14 cellular contexts compared by ENCODE assay signal in the genomic region with DNA sequence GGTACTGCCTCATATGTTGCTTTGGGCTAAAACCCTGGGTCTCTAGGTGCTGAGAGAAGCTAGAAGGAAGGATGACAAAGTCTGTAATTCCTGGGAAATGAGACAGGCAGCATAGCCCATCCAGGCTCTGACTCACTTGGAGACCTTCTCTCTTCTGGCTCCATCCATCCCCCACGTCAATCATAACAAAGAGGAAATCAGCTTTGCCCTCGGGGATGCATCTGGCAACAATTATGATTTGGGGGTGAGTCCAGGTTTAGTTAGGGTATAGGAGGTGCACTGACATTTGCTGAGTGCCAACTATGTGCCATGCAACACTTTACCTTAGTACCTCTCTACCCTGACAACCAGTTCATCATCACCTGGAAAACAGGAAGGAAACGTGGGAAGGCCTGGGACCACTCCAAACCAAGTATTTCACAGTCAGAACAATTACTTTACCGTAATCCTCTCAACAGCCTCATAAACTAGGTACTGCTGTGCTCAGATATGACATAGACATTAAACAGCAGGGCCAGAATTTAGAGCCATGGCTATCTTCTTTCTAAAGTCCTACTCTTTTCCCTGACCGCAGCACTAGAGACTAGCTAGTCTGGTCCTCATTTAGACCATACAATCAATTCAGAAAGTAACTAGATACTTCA. TPM values are rescaled to one million over a fixed set of nuclear protein-coding genes. Genes with fewer than 3 reads are reported as not detected.
DNase-seq lines count a peak whose midpoint lies in the region; ATAC-seq and TF ChIP-seq lines count a peak whose summit lies in the region.
"Had no signal": no experiment of that assay in that cellular context is flagged by ENCODE, and none has a peak within 500 bp of the region (broad histone marks: within the 10 kb centered on the region; RNA-seq: fewer than 3 reads in every experiment).

No MANE protein-coding gene starts in this region.

- no peaks in the 10 kb centered on the region for H3K27me3 ChIP-seq in Loucy (ENCODE audit: insufficient read depth, low read length, poor library complexity, severe bottlenecking)
- H3K27me3 ChIP-seq in skeletal muscle satellite cell (ENCODE audit: control insufficient read depth, insufficient read depth, low read length): no peaks in the 10 kb centered on the region
- H3K27me3 ChIP-seq: ovary had no signal

- POLR2A ChIA-PET in activated CD4-positive, alpha-beta memory T cell treated with anti-CD3 and anti-CD28 coated beads, Interleukin-2, amount 10 ng/mL, durations not matched to agents 7 days and 5 days (lab: Charles Lee): interaction anchor here (1.1 to 4.4 kb wide), 5 partner anchors 9 to 40 kb away, joined by 3 to 70 read pairs (median 64); a partner anchor contains a TSS
- POLR2A ChIA-PET in activated CD4-positive, alpha-beta memory T cell treated with anti-CD3 and anti-CD28 coated beads for 36 hours (lab: Charles Lee): no interaction called here

- H3K4me1 Mint-ChIP-seq in activated CD4-positive, alpha-beta memory T cell treated with anti-CD3 and anti-CD28 coated beads, Interleukin-2, amount 10 ng/mL, durations not matched to agents 7 days and 5 days: peaks cover 72% of the 10 kb centered on the region
- peaks cover 45% of the 10 kb centered on the region for H3K4me1 Mint-ChIP-seq in activated CD4-positive, alpha-beta memory T cell treated with anti-CD3 and anti-CD28 coated beads for 36 hours (ENCODE audit: low read depth)

- H3K27ac Mint-ChIP-seq in activated CD4-positive, alpha-beta memory T cell treated with anti-CD3 and anti-CD28 coated beads, Interleukin-2, amount 10 ng/mL, durations not matched to agents 7 days and 5 days: peak overlapping the region; percentile 99
- no peak overlapping the region for H3K27ac Mint-ChIP-seq in activated CD4-positive, alpha-beta memory T cell treated with anti-CD3 and anti-CD28 coated beads for 36 hours
- H3K27ac Mint-ChIP-seq: activated T-cell treated with anti-CD3 and anti-CD28 coated beads, Interleukin-2, amount 50 U/mL, for 24 hours; memory B cell had no signal

- H3K9ac ChIP-seq in Loucy (ENCODE audit: low read depth, low read length, poor library complexity, severe bottlenecking) (no peak overlapping the region), skeletal muscle satellite cell (ENCODE audit: low read depth, low read length) (no peak overlapping the region)

- no peaks in the 10 kb centered on the region for H3K79me2 ChIP-seq in Loucy (ENCODE audit: insufficient read depth, low read length)

- H3K36me3 ChIP-seq in Loucy (ENCODE audit: insufficient read depth, low read length) (no peaks in the 10 kb centered on the region), skeletal muscle satellite cell (ENCODE audit: insufficient read depth, low read length) (no peaks in the 10 kb centered on the region)
- H3K36me3 ChIP-seq: ovary had no signal

- no peak overlapping the region for H3K4me3 Mint-ChIP-seq in activated CD4-positive, alpha-beta memory T cell treated with anti-CD3 and anti-CD28 coated beads, Interleukin-2, amount 10 ng/mL, durations not matched to agents 7 days and 5 days
- H3K4me3 Mint-ChIP-seq in activated CD4-positive, alpha-beta memory T cell treated with anti-CD3 and anti-CD28 coated beads for 36 hours: no peak overlapping the region
- H3K4me3 Mint-ChIP-seq: memory B cell had no signal

- peak overlapping the region; percentile 87 for H3K4me2 ChIP-seq in Loucy (ENCODE audit: low read depth, low read length, poor library complexity, severe bottlenecking)
- H3K4me2 ChIP-seq in skeletal muscle satellite cell (ENCODE audit: low read length): peak overlapping the region; percentile 13

- ATAC-seq in GM21360 (IDR thresholded peaks at IDR 0.05; ENCODE audit: unreplicated experiment): no peak
- ATAC-seq: K562 had no signal

- DNase-seq in activated CD4-positive, alpha-beta memory T cell treated with anti-CD3 and anti-CD28 coated beads, Interleukin-2, amount 10 ng/mL, durations not matched to agents 7 days and 5 days: no peak
- DNase-seq in activated CD4-positive, alpha-beta memory T cell treated with anti-CD3 and anti-CD28 coated beads for 36 hours: no peak
- peak; percentile 17 for DNase-seq in dedifferentiated amniotic fluid mesenchymal stem cell (ENCODE audit: extremely low spot score)
- DNase-seq in cerebellar cortex (ENCODE audit: low spot score): no peak
- DNase-seq in islet precursor cell: no peak
- DNase-seq: activated T-cell treated with anti-CD3 and anti-CD28 coated beads, Interleukin-2, amount 50 U/mL, for 24 hours; GF-D8; NCI-H1694; ovary had no signal

- H3K4me3 ChIP-seq in Loucy (ENCODE audit: low read length, poor library complexity, severe bottlenecking): peak overlapping the region; percentile 17
- H3K4me3 ChIP-seq in skeletal muscle satellite cell (ENCODE audit: low read length): no peak overlapping the region
- H3K4me3 ChIP-seq: K562, ovary had no signal

- H3K4me1 ChIP-seq in Loucy (ENCODE audit: insufficient read depth, low read length, poor library complexity, severe bottlenecking) (peaks cover 48% of the 10 kb centered on the region), skeletal muscle satellite cell (ENCODE audit: control insufficient read depth, insufficient read depth, low read length) (peaks cover 15% of the 10 kb centered on the region)

- intact Hi-C loops in activated CD4-positive, alpha-beta memory T cell treated with anti-CD3 and anti-CD28 coated beads for 36 hours (cut with micrococcal nuclease): loop anchor here (5.0 kb wide), 1 partner anchor 39 kb away; a partner anchor contains a TSS

- no peaks in the 10 kb centered on the region for H3K9me3 ChIP-seq in Loucy (ENCODE audit: insufficient read depth, low read depth, low read length)
- no peaks in the 10 kb centered on the region for H3K9me3 ChIP-seq in skeletal muscle satellite cell (replicated peaks; ENCODE audit: low read length)
- H3K9me3 ChIP-seq: ovary had no signal

- H3K9me3 Mint-ChIP-seq in activated CD4-positive, alpha-beta memory T cell treated with anti-CD3 and anti-CD28 coated beads, Interleukin-2, amount 10 ng/mL, durations not matched to agents 7 days and 5 days: peaks cover 23% of the 10 kb centered on the region
- H3K9me3 Mint-ChIP-seq in activated CD4-positive, alpha-beta memory T cell treated with anti-CD3 and anti-CD28 coated beads for 36 hours: no peaks in the 10 kb centered on the region
- H3K9me3 Mint-ChIP-seq: memory B cell had no signal

- H2AFZ ChIP-seq in Loucy (ENCODE audit: low read length): no peak overlapping the region

- no peak for TF ChIP-seq CTCF in Loucy (conservative IDR thresholded peaks at IDR 0.05; ENCODE audit: low read length)

- H3K27me3 Mint-ChIP-seq in activated CD4-positive, alpha-beta memory T cell treated with anti-CD3 and anti-CD28 coated beads, Interleukin-2, amount 10 ng/mL, durations not matched to agents 7 days and 5 days: no peaks in the 10 kb centered on the region
- no peaks in the 10 kb centered on the region for H3K27me3 Mint-ChIP-seq in activated CD4-positive, alpha-beta memory T cell treated with anti-CD3 and anti-CD28 coated beads for 36 hours
- H3K27me3 Mint-ChIP-seq: activated T-cell treated with anti-CD3 and anti-CD28 coated beads, Interleukin-2, amount 50 U/mL, for 24 hours had no signal

- CTCF ChIA-PET in activated CD4-positive, alpha-beta memory T cell treated with anti-CD3 and anti-CD28 coated beads, Interleukin-2, amount 10 ng/mL, durations not matched to agents 7 days and 5 days (lab: Charles Lee): interaction anchor here (0.7 to 2.7 kb wide), 3 partner anchors 27 to 83 kb away, joined by 3 to 10 read pairs (median 5); no protein-coding TSS in a partner anchor
- CTCF ChIA-PET in activated CD4-positive, alpha-beta memory T cell treated with anti-CD3 and anti-CD28 coated beads for 36 hours (lab: Charles Lee): no interaction called here

- H3K36me3 Mint-ChIP-seq in activated CD4-positive, alpha-beta memory T cell treated with anti-CD3 and anti-CD28 coated beads, Interleukin-2, amount 10 ng/mL, durations not matched to agents 7 days and 5 days (ENCODE audit: low read depth): peaks cover 49% of the 10 kb centered on the region
- no peaks in the 10 kb centered on the region for H3K36me3 Mint-ChIP-seq in activated CD4-positive, alpha-beta memory T cell treated with anti-CD3 and anti-CD28 coated beads for 36 hours
- H3K36me3 Mint-ChIP-seq: memory B cell had no signal

- H3K9me2 ChIP-seq in Loucy (replicated peaks; ENCODE audit: low read depth, low read length): no peaks in the 10 kb centered on the region

- no peaks in the 10 kb centered on the region for H4K20me1 ChIP-seq in Loucy (ENCODE audit: insufficient read depth, low read length, poor library complexity, severe bottlenecking)

- H3F3A ChIP-seq in Loucy (ENCODE audit: low read depth): no peaks in the 10 kb centered on the region

RNA-seq across cellular contexts. Expression of a gene that starts 39.1 kb away (rescaled TPM):
- 1,000 to 10,000 TPM; 1,058 to 1,099 TPM for total RNA-seq in activated CD4-positive, alpha-beta memory T cell treated with anti-CD3 and anti-CD28 coated beads, Interleukin-2, amount 10 ng/mL, durations not matched to agents 7 days and 5 days
- 10 to 100 TPM; 13.7 to 16.9 TPM for total RNA-seq in activated CD4-positive, alpha-beta memory T cell treated with anti-CD3 and anti-CD28 coated beads for 36 hours
- total RNA-seq in skeletal muscle satellite cell (2012; rRNA removed): not detected in 2 replicates
- total RNA-seq: K562 had no signal

RNA-seq across cellular contexts. Expression of a gene that starts 39.3 kb away (rescaled TPM):
- total RNA-seq in activated CD4-positive, alpha-beta memory T cell treated with anti-CD3 and anti-CD28 coated beads, Interleukin-2, amount 10 ng/mL, durations not matched to agents 7 days and 5 days: 10 to 100 TPM; 14.5 to 14.7 TPM
- total RNA-seq in activated CD4-positive, alpha-beta memory T cell treated with anti-CD3 and anti-CD28 coated beads for 36 hours: 1 to 10 TPM; 1.8 TPM
- not detected in 2 replicates for total RNA-seq in skeletal muscle satellite cell (2012; rRNA removed)
- total RNA-seq: K562 had no signal

Comparison
In these comparisons a context has a peak if more than half of its experiments do, and no peak if none do; other contexts are left out.
1. RNA of a gene that starts 39.1 kb away (total RNA-seq): 1,058 to 1,099 TPM in activated CD4-positive, alpha-beta memory T cell treated with anti-CD3 and anti-CD28 coated beads, Interleukin-2, amount 10 ng/mL, durations not matched to agents 7 days and 5 days; 13.7 to 16.9 TPM in activated CD4-positive, alpha-beta memory T cell treated with anti-CD3 and anti-CD28 coated beads for 36 hours; every median in the first group is over 10 times any median in the second.
2. RNA of a gene that starts 39.3 kb away (total RNA-seq): 14.5 to 14.7 TPM in activated CD4-positive, alpha-beta memory T cell treated with anti-CD3 and anti-CD28 coated beads, Interleukin-2, amount 10 ng/mL, durations not matched to agents 7 days and 5 days; 1.8 TPM in activated CD4-positive, alpha-beta memory T cell treated with anti-CD3 and anti-CD28 coated beads for 36 hours; every median in the first group is over 4 times any median in the second.